In genomic region chr1:246519514-246519913, GRCh38 we compare ENCODE assay signal across 24 cellular contexts.
"Had no signal": no experiment of that assay in that cellular context is flagged by ENCODE, and none has a peak within 500 bp of the region (broad histone marks: within the 10 kb centered on the region; RNA-seq: fewer than 3 reads in every experiment).

No MANE protein-coding gene starts in this region.

- ATAC-seq: effector memory CD8-positive, alpha-beta T cell; foreskin keratinocyte; gastrocnemius medialis; gastroesophageal sphincter; heart left ventricle; heart right ventricle had no signal

- H3K9me3 ChIP-seq: colonic mucosa had no signal

- H3K9me3 Mint-ChIP-seq: effector memory CD8-positive, alpha-beta T cell had no signal

- H3K36me3 ChIP-seq: colonic mucosa, esophagus muscularis mucosa, esophagus squamous epithelium, gastrocnemius medialis, gastroesophageal sphincter, heart left ventricle, heart right ventricle had no signal

- H3K27me3 ChIP-seq: colonic mucosa, dorsolateral prefrontal cortex, esophagus muscularis mucosa, esophagus squamous epithelium, foreskin keratinocyte, gastrocnemius medialis, gastroesophageal sphincter, heart left ventricle, heart right ventricle, hepatocyte had no signal

- H3K27ac ChIP-seq: colonic mucosa, coronary artery, dorsolateral prefrontal cortex, epithelial cell of prostate, esophagus muscularis mucosa, esophagus squamous epithelium, foreskin keratinocyte, gastrocnemius medialis, gastroesophageal sphincter, heart left ventricle, heart right ventricle, hepatocyte had no signal

- H3K27ac Mint-ChIP-seq: dendritic cell treated with granulocyte-macrophage colony-stimulating factor and Interleukin-4, amounts not matched to agents 40 ng/mL and 50 ng/mL, for 4 days; effector memory CD8-positive, alpha-beta T cell had no signal

- H3K4me1 ChIP-seq: colonic mucosa, esophagus muscularis mucosa, esophagus squamous epithelium, foreskin keratinocyte, gastrocnemius medialis, gastroesophageal sphincter, heart left ventricle, heart right ventricle had no signal

- DNase-seq: colonic mucosa; cortex of kidney; dermis blood vessel endothelial cell; dorsolateral prefrontal cortex; effector CD4-positive, alpha-beta T cell; effector CD8-positive, alpha-beta T cell; effector memory CD4-positive, alpha-beta T cell; effector memory CD8-positive, alpha-beta T cell; erythroblast; esophagus squamous epithelium; foreskin fibroblast; foreskin keratinocyte; foreskin melanocyte; gastrocnemius medialis; glutamatergic neuron; head of caudate nucleus; heart left ventricle; heart right ventricle had no signal

- H3K27me3 Mint-ChIP-seq: dendritic cell treated with granulocyte-macrophage colony-stimulating factor and Interleukin-4, amounts not matched to agents 40 ng/mL and 50 ng/mL, for 4 days; effector memory CD8-positive, alpha-beta T cell had no signal

- H3K4me3 Mint-ChIP-seq: dendritic cell treated with granulocyte-macrophage colony-stimulating factor and Interleukin-4, amounts not matched to agents 40 ng/mL and 50 ng/mL, for 4 days; effector memory CD8-positive, alpha-beta T cell had no signal

- H3K4me3 ChIP-seq: colonic mucosa, coronary artery, dorsolateral prefrontal cortex, esophagus muscularis mucosa, esophagus squamous epithelium, gastrocnemius medialis, gastroesophageal sphincter, heart left ventricle, heart right ventricle, hepatocyte had no signal
